14 cellular contexts compared by ENCODE assay signal in genomic region chr14:104897286-104898194, GRCh38. TPM values are rescaled to one million over a fixed set of nuclear protein-coding genes. Genes with fewer than 3 reads are reported as not detected.
DNase-seq lines count a peak whose midpoint lies in the region; ATAC-seq and TF ChIP-seq lines count a peak whose summit lies in the region.
"Had no signal": no experiment of that assay in that cellular context is flagged by ENCODE, and none has a peak within 500 bp of the region (broad histone marks: within the 10 kb centered on the region; RNA-seq: fewer than 3 reads in every experiment).

No MANE protein-coding gene starts in this region.

- H3K18ac ChIP-seq in H9 (ENCODE audit: insufficient read length, low read depth, low read length): no peak overlapping the region

- H3K4me1 ChIP-seq in H9 (ENCODE audit: insufficient read depth, low read length): no peaks in the 10 kb centered on the region

- no peaks in the 10 kb centered on the region for H4K20me1 ChIP-seq in H9 (ENCODE audit: control insufficient read depth, insufficient read depth, insufficient read length)

- H3K23ac ChIP-seq in H9 (ENCODE audit: insufficient read length, low read depth, low read length): no peak overlapping the region

- H2AFZ ChIP-seq in H9 (ENCODE audit: low read length): no peak overlapping the region

- WGBS in H9 (ENCODE audit: extremely low coverage, insufficient read length, low lambda C conversion rate): no CpG with 5 or more reads among the region's 38 CpGs

- no peak overlapping the region for H3K9ac ChIP-seq in H9 (ENCODE audit: extremely low read depth, insufficient read length, low read length)

- H3K56ac ChIP-seq in H9 (ENCODE audit: insufficient read length, low read depth, low read length): no peak overlapping the region

- no peaks in the 10 kb centered on the region for H3K79me1 ChIP-seq in H9 (ENCODE audit: insufficient read depth, low read depth, low read length, poor library complexity, severe bottlenecking)

- no peak overlapping the region for H4K91ac ChIP-seq in H9 (ENCODE audit: insufficient read length, low read depth, low read length)

- no peak overlapping the region for H2BK20ac ChIP-seq in H9 (ENCODE audit: low read depth, low read length, poor library complexity, severe bottlenecking)

- no peak overlapping the region for H3K4ac ChIP-seq in H9 (ENCODE audit: low read depth, low read length)

- no peaks in the 10 kb centered on the region for H3K27me3 ChIP-seq in H9 (ENCODE audit: insufficient read depth, low read length)
- H3K27me3 ChIP-seq: BE2C, esophagus squamous epithelium, neutrophil had no signal

- H2BK5ac ChIP-seq in H9 (ENCODE audit: insufficient read length, low read length): no peak overlapping the region

- H3K23me2 ChIP-seq in H9 (ENCODE audit: insufficient read length, low read depth, low read length, poor library complexity, severe bottlenecking): no peaks in the 10 kb centered on the region

- no peak overlapping the region for H4K5ac ChIP-seq in H9 (ENCODE audit: insufficient read length, low read depth, low read length)

- H3T11ph ChIP-seq in H9 (ENCODE audit: low read length): no peak overlapping the region

- H2BK15ac ChIP-seq in H9 (ENCODE audit: low read depth, low read length): no peak overlapping the region

- no peak overlapping the region for H3K4me2 ChIP-seq in H9 (ENCODE audit: insufficient read depth, insufficient read length, low read length)

- H3K27ac ChIP-seq in H9 (ENCODE audit: insufficient read length, low read depth, low read length): no peak overlapping the region
- H3K27ac ChIP-seq: esophagus squamous epithelium, neutrophil, SJCRH30 had no signal

- no peaks in the 10 kb centered on the region for H3K36me3 Mint-ChIP-seq in activated CD4-positive, alpha-beta T cell treated with anti-CD3 and anti-CD28 coated beads, Interleukin-2, amount 10 ng/mL, durations not matched to agents 24 days and 14 days (ENCODE audit: low read depth)
- H3K36me3 Mint-ChIP-seq in H9 (ENCODE audit: insufficient read depth in 1 of 3, low read depth in 3 of 3): no peaks in the 10 kb centered on the region

- TF ChIP-seq CTCF in H9 (conservative IDR thresholded peaks at IDR 0.05): no peak

- peak; percentile 50 for DNase-seq in activated CD4-positive, alpha-beta T cell treated with anti-CD3 and anti-CD28 coated beads, Interleukin-2, amount 10 ng/mL, durations not matched to agents 24 days and 14 days
- DNase-seq in activated CD4-positive, alpha-beta T cell treated with anti-CD3 and anti-CD28 coated beads, Interleukin-2, amount 50 U/mL, for 48 hours: no peak
- DNase-seq in H9 (peak; percentile 24), iPS-NIHi11 (ENCODE audit: low spot score) (peak; percentile 8), posterior vena cava (ENCODE audit: low spot score) (peak; percentile 80), NCI-H1092 treated with DMSO at 0.1 percent for 48 hours (lab: John Stamatoyannopoulos, UW) (no peak)
- no peak for DNase-seq in effector CD4-positive, alpha-beta T cell
- DNase-seq: esophagus squamous epithelium had no signal

- H3K27ac Mint-ChIP-seq in activated CD4-positive, alpha-beta T cell treated with anti-CD3 and anti-CD28 coated beads, Interleukin-2, amount 10 ng/mL, durations not matched to agents 24 days and 14 days: no peak overlapping the region
- H3K27ac Mint-ChIP-seq in H9: no peak overlapping the region
- H3K27ac Mint-ChIP-seq: activated naive CD4-positive, alpha-beta T cell treated with anti-CD3 and anti-CD28 coated beads for 36 hours; T-helper 17 cell had no signal

- no peaks in the 10 kb centered on the region for H3K9me3 ChIP-seq in H9 (ENCODE audit: control insufficient read depth, low read depth, low read length)
- H3K9me3 ChIP-seq: BE2C, esophagus squamous epithelium, neutrophil, SJCRH30 had no signal

- intact Hi-C loops in activated CD4-positive, alpha-beta T cell treated with anti-CD3 and anti-CD28 coated beads, Interleukin-2, amount 10 ng/mL, durations not matched to agents 24 days and 14 days (cut with micrococcal nuclease): no loop called here
- intact Hi-C loops in posterior vena cava (cut with DNase I): loop anchor here (2.0 to 10.0 kb wide), 3 partner anchors 70 to 157 kb away; no protein-coding TSS in a partner anchor

- H3K14ac ChIP-seq in H9 (ENCODE audit: insufficient read depth, low read length): no peak overlapping the region; the same call in 1 of the 2 replicates

- no peak overlapping the region for H2AK5ac ChIP-seq in H9 (ENCODE audit: insufficient read length, low read length)

- H3K4me3 Mint-ChIP-seq in activated CD4-positive, alpha-beta T cell treated with anti-CD3 and anti-CD28 coated beads, Interleukin-2, amount 10 ng/mL, durations not matched to agents 24 days and 14 days: no peak overlapping the region
- no peak overlapping the region for H3K4me3 Mint-ChIP-seq in H9
- H3K4me3 Mint-ChIP-seq: activated naive CD4-positive, alpha-beta T cell treated with anti-CD3 and anti-CD28 coated beads for 36 hours; T-helper 17 cell had no signal

- H3K79me2 ChIP-seq in H9 (ENCODE audit: insufficient read depth, low read length): no peaks in the 10 kb centered on the region

- ATAC-seq in GM21619 (IDR thresholded peaks at IDR 0.05; ENCODE audit: unreplicated experiment): no peak

- no peak overlapping the region for H2BK120ac ChIP-seq in H9 (ENCODE audit: low read depth, low read length, poor library complexity, severe bottlenecking)

- H2BK12ac ChIP-seq in H9 (ENCODE audit: insufficient read length, low read depth, low read length): no peak overlapping the region

- H3K9me3 Mint-ChIP-seq in activated CD4-positive, alpha-beta T cell treated with anti-CD3 and anti-CD28 coated beads, Interleukin-2, amount 10 ng/mL, durations not matched to agents 24 days and 14 days: no peaks in the 10 kb centered on the region
- H3K9me3 Mint-ChIP-seq in H9: no peaks in the 10 kb centered on the region
- H3K9me3 Mint-ChIP-seq: activated naive CD4-positive, alpha-beta T cell treated with anti-CD3 and anti-CD28 coated beads for 36 hours had no signal

- peaks cover 3% of the 10 kb centered on the region for H3K4me1 Mint-ChIP-seq in activated CD4-positive, alpha-beta T cell treated with anti-CD3 and anti-CD28 coated beads, Interleukin-2, amount 10 ng/mL, durations not matched to agents 24 days and 14 days
- H3K4me1 Mint-ChIP-seq in H9: peaks cover 0 to 6% of the 10 kb centered on the region in 2 experiments; a peak in 1 of 4 replicates

- H4K8ac ChIP-seq in H9 (replicated peaks; ENCODE audit: insufficient read length, low read depth, low read length): no peak overlapping the region

- H3K27me3 Mint-ChIP-seq in activated CD4-positive, alpha-beta T cell treated with anti-CD3 and anti-CD28 coated beads, Interleukin-2, amount 10 ng/mL, durations not matched to agents 24 days and 14 days: peaks cover 8% of the 10 kb centered on the region
- H3K27me3 Mint-ChIP-seq in H9 (ENCODE audit: low read depth): peaks cover 29% of the 10 kb centered on the region

RNA-seq across cellular contexts. Expression of gene PLD4, which starts 27.1 kb away (rescaled TPM):
- 0.07 and 0.21 TPM in 2 replicates for total RNA-seq in activated CD4-positive, alpha-beta T cell treated with anti-CD3 and anti-CD28 coated beads, Interleukin-2, amount 10 ng/mL, durations not matched to agents 24 days and 14 days
- not detected in 2 replicates for total RNA-seq in H9 (2021)
- total RNA-seq in posterior vena cava: under 1 TPM in 1 of 2 donors, not detected in 1; 0.24 TPM
- total RNA-seq: activated naive CD4-positive, alpha-beta T cell treated with anti-CD3 and anti-CD28 coated beads for 36 hours; SJCRH30 had no signal

RNA-seq across cellular contexts. Expression of gene CEP170B, which starts 32.5 kb away (rescaled TPM):
- 8.3 and 9.0 TPM in 2 replicates for total RNA-seq in activated CD4-positive, alpha-beta T cell treated with anti-CD3 and anti-CD28 coated beads, Interleukin-2, amount 10 ng/mL, durations not matched to agents 24 days and 14 days
- 28.5 and 28.8 TPM in 2 replicates for total RNA-seq in H9 (2021)
- total RNA-seq in posterior vena cava: 10 to 100 TPM; 26.8 to 47.0 TPM

Comparison
In these comparisons a context has a peak if more than half of its experiments do, and no peak if none do; other contexts are left out.
1. DNase-seq: peak in activated CD4-positive, alpha-beta T cell treated with anti-CD3 and anti-CD28 coated beads, Interleukin-2, amount 10 ng/mL, durations not matched to agents 24 days and 14 days (single experiment), H9 (single experiment), iPS-NIHi11 (single experiment) and posterior vena cava (single experiment); none in activated CD4-positive, alpha-beta T cell treated with anti-CD3 and anti-CD28 coated beads, Interleukin-2, amount 50 U/mL, for 48 hours (0 of 2), effector CD4-positive, alpha-beta T cell (single experiment) and NCI-H1092 treated with DMSO at 0.1 percent for 48 hours (single experiment).